In genomic region chr7:80136276-80137045, GRCh38 we compare ENCODE assay signal across 8 cellular contexts. TPM values are rescaled to one million over a fixed set of nuclear protein-coding genes. Genes with fewer than 3 reads are reported as not detected.
DNase-seq lines count a peak whose midpoint lies in the region; ATAC-seq and TF ChIP-seq lines count a peak whose summit lies in the region.

No MANE protein-coding gene starts in this region.

- H3K4me3 ChIP-seq in fibroblast of villous mesenchyme (ENCODE audit: low read depth, low read length) (peak overlapping the region; percentile 93), skeletal muscle cell (ENCODE audit: low read depth, low read length) (peak overlapping the region; percentile 87)

- peak; percentile 38 for ATAC-seq in GM21723 (IDR thresholded peaks at IDR 0.05; ENCODE audit: unreplicated experiment)
- no peak for ATAC-seq in GM21576 (IDR thresholded peaks at IDR 0.05; ENCODE audit: unreplicated experiment)
- ATAC-seq in GM19328 (IDR thresholded peaks at IDR 0.05; ENCODE audit: unreplicated experiment) = no peak

- no peak for TF ChIP-seq CTCF in fibroblast of villous mesenchyme (IDR thresholded peaks at IDR 0.05; ENCODE audit: insufficient read depth, low read depth, low read length)

- DNase-seq in CD1c-positive myeloid dendritic cell (ENCODE audit: extremely low spot score) = peak; percentile 11
- DNase-seq in RKO (ENCODE audit: low spot score) = peak; percentile 66
- peak; percentile 52 for DNase-seq in fibroblast of villous mesenchyme (ENCODE audit: low read depth)
- no peak for DNase-seq in skeletal muscle cell (ENCODE audit: low read depth)
- no peak for DNase-seq in NCI-H187 (lab: John Stamatoyannopoulos, UW)

RNA-seq across cellular contexts. Expression of gene GNAI1, which starts 1.8 kb away (rescaled TPM):
- 56.0 and 73.8 TPM in 2 replicates for total RNA-seq in fibroblast of villous mesenchyme

Comparison
In these comparisons a context has a peak if more than half of its experiments do, and no peak if none do; other contexts are left out.
1. DNase-seq: peak in CD1c-positive myeloid dendritic cell (single experiment), RKO (single experiment) and fibroblast of villous mesenchyme (single experiment); none in skeletal muscle cell (single experiment) and NCI-H187 (0 of 2).